In the genomic region with DNA sequence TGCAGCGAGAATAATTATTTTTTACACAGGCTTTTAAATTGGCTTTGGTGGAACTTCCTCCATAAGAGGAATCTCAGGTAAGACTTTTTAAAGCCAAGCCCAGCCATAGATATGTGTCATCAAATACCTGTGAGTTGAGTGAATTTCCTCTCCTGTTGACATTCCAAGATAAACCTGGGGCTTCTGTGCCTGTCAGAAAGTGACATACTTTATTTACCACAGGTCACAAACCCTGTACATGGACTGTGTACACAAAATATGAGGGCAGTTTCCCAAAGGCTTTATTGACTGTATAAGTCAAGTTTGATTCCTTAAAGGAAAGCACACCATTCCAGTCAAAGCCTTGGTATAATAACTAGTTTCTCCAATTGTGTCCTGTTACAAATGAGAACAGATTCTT, we compare ENCODE assay signal across 17 cellular contexts. TPM values are rescaled to one million over a fixed set of nuclear protein-coding genes. Genes with fewer than 3 reads are reported as not detected.
DNase-seq lines count a peak whose midpoint lies in the region; ATAC-seq, FAIRE-seq and TF ChIP-seq lines count a peak whose summit lies in the region.
"Had no signal": no experiment of that assay in that cellular context is flagged by ENCODE, and none has a peak within 500 bp of the region (broad histone marks: within the 10 kb centered on the region; RNA-seq: fewer than 3 reads in every experiment).

No MANE protein-coding gene starts in this region.

- no peak overlapping the region for H3K4me3 ChIP-seq in LNCaP clone FGC (ENCODE audit: low read depth, low read length)
- H3K4me3 ChIP-seq: K562 had no signal

- TF ChIP-seq CTCF in LNCaP clone FGC (IDR thresholded peaks at IDR 0.05; ENCODE audit: control insufficient read depth, extremely low read depth, insufficient read depth) = no peak

- in situ Hi-C loops in ACHN (cut with HindIII; ENCODE audit: low pct_ligation_motif_present, low pct_unique_long_range_greater_than_20kb, low sequenced_read_pairs) = no loop called here

- intact Hi-C loops in left colon (cut with DNase I, micrococcal nuclease) = no loop called here

- DNase-seq in LNCaP clone FGC (ENCODE audit: low read depth) (peak; percentile 58), left colon (no peak), renal cortical epithelial cell (ENCODE audit: low read depth) (peak; percentile 31), ACHN (no peak), NCI-H226 (no peak)
- DNase-seq in activated CD4-positive, alpha-beta T cell treated with anti-CD3 and anti-CD28 coated beads, Interleukin-2, amount 50 U/mL, for 1 hour = no peak
- DNase-seq: BE2C; CD8-positive, alpha-beta T cell; H7; NCI-H1092 treated with DMSO at 0.1 percent for 48 hours; NCI-H1694 treated with DMSO at 0.1 percent for 48 hours; NCI-H446; NCI-H748 treated with DMSO at 0.1 percent for 48 hours; Right ventricle myocardium superior had no signal

- ATAC-seq in left colon = peak; percentile 91
- ATAC-seq: CD8-positive, alpha-beta T cell; K562 had no signal

- FAIRE-seq in colon (lab: Jason Lieb, UNC) = peak; percentile 10
- FAIRE-seq: K562 had no signal

RNA-seq across cellular contexts. Expression of gene SRSF5, which starts 25.9 kb away (rescaled TPM):
- total RNA-seq in left colon (100 to 1,000 TPM; 315 to 316 TPM), renal cortical epithelial cell (124 and 291 TPM in 2 replicates)

RNA-seq across cellular contexts. Expression of gene SLC10A1, which starts 56.0 kb away (rescaled TPM):
- total RNA-seq in left colon = not detected
- not detected in 2 replicates for total RNA-seq in renal cortical epithelial cell
- total RNA-seq: CD8-positive, alpha-beta T cell; H7; K562; M059J; Right ventricle myocardium superior had no signal

Comparison
In these comparisons a context has a peak if more than half of its experiments do, and no peak if none do; other contexts are left out.
1. DNase-seq: peak in LNCaP clone FGC (single experiment) and renal cortical epithelial cell (single experiment); none in left colon (0 of 2), ACHN (single experiment), activated CD4-positive, alpha-beta T cell treated with anti-CD3 and anti-CD28 coated beads, Interleukin-2, amount 50 U/mL, for 1 hour (single experiment) and NCI-H226 (single experiment).